In the genomic region with DNA sequence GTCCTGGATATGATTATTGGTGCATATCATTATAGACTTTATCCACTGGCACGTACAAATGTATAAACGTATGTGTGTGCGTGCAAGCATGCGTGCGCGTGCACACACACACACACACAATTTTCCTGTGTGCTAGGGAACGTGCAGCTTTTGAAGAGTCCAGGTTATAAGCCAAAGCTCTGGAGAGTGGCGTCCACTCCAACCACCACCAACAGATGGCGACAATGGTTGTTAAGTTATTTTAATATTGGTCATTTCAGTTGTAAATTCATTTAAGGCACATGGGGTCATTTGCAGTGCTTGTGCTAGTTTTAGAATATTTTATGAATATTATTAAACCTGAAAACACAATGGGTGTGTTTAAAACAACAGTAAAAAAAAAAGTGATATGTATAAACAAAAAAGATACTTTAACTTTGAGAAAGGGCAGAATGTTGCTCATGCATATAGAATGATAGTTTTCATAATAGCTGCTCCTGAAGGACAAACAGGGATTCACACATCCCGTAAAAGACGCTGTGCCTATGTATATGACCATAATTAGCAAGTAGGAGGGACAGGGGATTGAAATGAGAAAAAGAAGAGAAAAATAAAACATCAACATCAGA, we compare ENCODE assay signal across 8 cellular contexts.
DNase-seq lines count a peak whose midpoint lies in the region; ATAC-seq and TF ChIP-seq lines count a peak whose summit lies in the region.

No MANE protein-coding gene starts in this region.

- peaks cover 8% of the 10 kb centered on the region for H3K36me3 Mint-ChIP-seq in activated CD4-positive, alpha-beta T cell treated with anti-CD3 and anti-CD28 coated beads, Interleukin-2, amount 10 ng/mL, durations not matched to agents 7 days and 5 days (ENCODE audit: low read depth)
- H3K36me3 Mint-ChIP-seq in nephron progenitor cell (ENCODE audit: low read depth), result peaks cover 20% of the 10 kb centered on the region

- POLR2A ChIA-PET in activated CD4-positive, alpha-beta T cell treated with anti-CD3 and anti-CD28 coated beads, Interleukin-2, amount 10 ng/mL, durations not matched to agents 7 days and 5 days (lab: Charles Lee), result interaction anchor here (0.7 kb wide), 1 partner anchor 185 kb away, joined by 4 read pairs; no protein-coding TSS in a partner anchor

- CTCF ChIA-PET in activated CD4-positive, alpha-beta T cell treated with anti-CD3 and anti-CD28 coated beads, Interleukin-2, amount 10 ng/mL, durations not matched to agents 7 days and 5 days (lab: Charles Lee), result interaction anchor here (0.6 to 1.7 kb wide), 10 partner anchors 9 to 402 kb away, joined by 3 to 6 read pairs (median 3); no protein-coding TSS in a partner anchor

- no peak overlapping the region for H3K4me3 ChIP-seq in epithelial cell of esophagus (ENCODE audit: low read length)

- TF ChIP-seq CTCF in epithelial cell of esophagus (IDR thresholded peaks at IDR 0.05; ENCODE audit: insufficient read depth, low read depth, low read length, missing control alignments) (peak; percentile 79), nephron progenitor cell (IDR thresholded peaks at IDR 0.05) (peak; percentile 62)

- peak; percentile 77 for ATAC-seq in GM19351 (IDR thresholded peaks at IDR 0.05; ENCODE audit: unreplicated experiment)
- ATAC-seq in GM21528 (IDR thresholded peaks at IDR 0.05; ENCODE audit: low FRiP score, unreplicated experiment), result no peak

- no peak overlapping the region for H3K4me3 Mint-ChIP-seq in activated CD4-positive, alpha-beta T cell treated with anti-CD3 and anti-CD28 coated beads, Interleukin-2, amount 10 ng/mL, durations not matched to agents 7 days and 5 days
- H3K4me3 Mint-ChIP-seq in nephron progenitor cell, result no peak overlapping the region

- H3K4me1 Mint-ChIP-seq in activated CD4-positive, alpha-beta T cell treated with anti-CD3 and anti-CD28 coated beads, Interleukin-2, amount 10 ng/mL, durations not matched to agents 7 days and 5 days, result peaks cover 80% of the 10 kb centered on the region
- peaks cover 75% of the 10 kb centered on the region for H3K4me1 Mint-ChIP-seq in nephron progenitor cell

- H3K27me3 Mint-ChIP-seq in activated CD4-positive, alpha-beta T cell treated with anti-CD3 and anti-CD28 coated beads, Interleukin-2, amount 10 ng/mL, durations not matched to agents 7 days and 5 days, result no peaks in the 10 kb centered on the region
- H3K27me3 Mint-ChIP-seq in nephron progenitor cell (ENCODE audit: low read depth, poor library complexity), result no peaks in the 10 kb centered on the region

- DNase-seq in AML-193 (lab: John Stamatoyannopoulos, UW) (peak; percentile 29 to 38), NCI-H2029 (lab: John Stamatoyannopoulos, UW) (peak; percentile 28), epithelial cell of esophagus (ENCODE audit: low read depth) (peak; percentile 60), nephron progenitor cell (peak; percentile 43), NCI-H1048 (lab: John Stamatoyannopoulos, UW) (no peak)
- peak; percentile 42 for DNase-seq in activated CD4-positive, alpha-beta T cell treated with anti-CD3 and anti-CD28 coated beads, Interleukin-2, amount 10 ng/mL, durations not matched to agents 7 days and 5 days

- no peaks in the 10 kb centered on the region for H3K9me3 Mint-ChIP-seq in activated CD4-positive, alpha-beta T cell treated with anti-CD3 and anti-CD28 coated beads, Interleukin-2, amount 10 ng/mL, durations not matched to agents 7 days and 5 days
- H3K9me3 Mint-ChIP-seq in nephron progenitor cell, result no peaks in the 10 kb centered on the region

- no peak overlapping the region for H3K27ac Mint-ChIP-seq in activated CD4-positive, alpha-beta T cell treated with anti-CD3 and anti-CD28 coated beads, Interleukin-2, amount 10 ng/mL, durations not matched to agents 7 days and 5 days
- H3K27ac Mint-ChIP-seq in nephron progenitor cell, result no peak overlapping the region
